In genomic region chr3:148020880-148021279, GRCh38 we compare ENCODE assay signal across 23 cellular contexts.
A peak's percentile ranks its signal among the peaks of the same experiment; 100 is the strongest.
DNase-seq lines count a peak whose midpoint lies in the region; ATAC-seq, FAIRE-seq and TF ChIP-seq lines count a peak whose summit lies in the region.
"Had no signal": no experiment of that assay in that cellular context is flagged by ENCODE, and none has a peak within 500 bp of the region (broad histone marks: within the 10 kb centered on the region; RNA-seq: fewer than 3 reads in every experiment).

No MANE protein-coding gene starts in this region.

- TF ChIP-seq CTCF in HepG2 (CRISPR knock-in tag; IDR thresholded peaks at IDR 0.05): no peak
- TF ChIP-seq CTCF in right lobe of liver (IDR thresholded peaks at IDR 0.05): no peak
- no peak for TF ChIP-seq CTCF in hepatocyte (IDR thresholded peaks at IDR 0.05; ENCODE audit: poor library complexity)

- H3K9ac ChIP-seq in HepG2 (ENCODE audit: insufficient read depth, low read depth, low read length): no peak overlapping the region
- H3K9ac ChIP-seq: BLaER1 treated with 17β-estradiol and CSF1 and Interleukin-3, amounts not matched to agents 10 nM and 100 nM had no signal

- DNase-seq in HepG2 (ENCODE audit: low spot score) (no peak), right lobe of liver (no peak), amniotic epithelial cell (ENCODE audit: low read depth) (peak; percentile 11), hepatocyte (ENCODE audit: low spot score) (peak; percentile 43)
- DNase-seq: AML-193; BE2C; CD4-positive, alpha-beta T cell; CD8-positive, alpha-beta memory T cell; DMS 273 treated with DMSO at 0.1 percent for 48 hours; DMS79; H9; HFFc6 had no signal

- CTCF ChIA-PET in HepG2 (lab: Yijun Ruan, JAX; ENCODE audit: low intra/inter-chr PET ratio, low total read pairs): no interaction called here

- no peak overlapping the region for H3K4me2 ChIP-seq in HepG2 (ENCODE audit: low read depth, low read length)
- H3K4me2 ChIP-seq in hepatocyte: no peak overlapping the region
- H3K4me2 ChIP-seq: BLaER1 treated with 17β-estradiol and CSF1 and Interleukin-3, amounts not matched to agents 10 nM and 100 nM; GM23338 had no signal

- H2AFZ ChIP-seq in HepG2 (ENCODE audit: low read length): no peak overlapping the region
- no peak overlapping the region for H2AFZ ChIP-seq in hepatocyte
- H2AFZ ChIP-seq: GM23338 had no signal

- no peaks in the 10 kb centered on the region for H3K79me2 ChIP-seq in HepG2 (ENCODE audit: insufficient read depth, low read length)
- H3K79me2 ChIP-seq in hepatocyte: no peaks in the 10 kb centered on the region

- 0% methylated on average over 1 of the region's 1 CpG for WGBS in HepG2 (ENCODE audit: low lambda C conversion rate)
- WGBS in right lobe of liver (ENCODE audit: insufficient coverage, low coverage, low lambda C conversion rate, missing lambda C conversion rate): 20% methylated on average over 1 of the region's 1 CpG
- 38% methylated on average over 1 of the region's 1 CpG for WGBS in hepatocyte (ENCODE audit: low lambda C conversion rate, missing lambda C conversion rate)

- ATAC-seq in HepG2 (no peak), right lobe of liver (no peak), esophagus mucosa (no peak), GM21825 (IDR thresholded peaks at IDR 0.05; ENCODE audit: unreplicated experiment) (no peak)
- ATAC-seq: GM23338, HCT116 had no signal

- no peak overlapping the region for H3K4me3 ChIP-seq in HepG2 (replicated peaks in 1 of 3; ENCODE audit: insufficient read depth in 1 of 3, low read depth in 2 of 3, low read length in 3 of 3)
- no peak overlapping the region for H3K4me3 ChIP-seq in right lobe of liver
- no peak overlapping the region for H3K4me3 ChIP-seq in hepatocyte
- H3K4me3 ChIP-seq: BLaER1 treated with 17β-estradiol and CSF1 and Interleukin-3, amounts not matched to agents 10 nM and 100 nM; GM23338 had no signal

- H4K20me1 ChIP-seq in HepG2 (ENCODE audit: insufficient read depth, low read length) (no peaks in the 10 kb centered on the region), hepatocyte (ENCODE audit: insufficient read depth, poor library complexity, severe bottlenecking) (no peaks in the 10 kb centered on the region)
- H4K20me1 ChIP-seq: BLaER1 treated with 17β-estradiol and CSF1 and Interleukin-3, amounts not matched to agents 10 nM and 100 nM had no signal

- H3K27ac ChIP-seq in HepG2 (ENCODE audit: extremely low read length, insufficient read depth, low read length) (no peak overlapping the region), right lobe of liver (no peak overlapping the region), hepatocyte (no peak overlapping the region)
- H3K27ac ChIP-seq: 22Rv1; BLaER1 treated with 17β-estradiol and CSF1 and Interleukin-3, amounts not matched to agents 10 nM and 100 nM had no signal

- FAIRE-seq in HepG2 (lab: Jason Lieb, UNC): no peak
- FAIRE-seq: A204.1, D721Med, G401.6, GM12892, GM19239 had no signal

- in situ Hi-C loops in HepG2 (cut with HindIII; ENCODE audit: extremely low pct_ligation_motif_present, low pct_unique_long_range_greater_than_20kb): no loop called here

- no peak for TF ChIP-seq POLR2A in HepG2 (IDR thresholded peaks at IDR 0.05; ENCODE audit: insufficient read depth in 1 of 2, low read depth in 2 of 2, low read length in 2 of 2)
- TF ChIP-seq POLR2A in right lobe of liver (IDR thresholded peaks at IDR 0.05): no peak

- no peaks in the 10 kb centered on the region for H3K36me3 ChIP-seq in HepG2 (replicated peaks in 1 of 2; ENCODE audit: control insufficient read depth in 1 of 2, insufficient read depth in 2 of 2, low read length in 2 of 2)
- no peaks in the 10 kb centered on the region for H3K36me3 ChIP-seq in right lobe of liver
- no peaks in the 10 kb centered on the region for H3K36me3 ChIP-seq in hepatocyte (replicated peaks; ENCODE audit: insufficient read depth, low read depth)
- H3K36me3 ChIP-seq: BE2C; BLaER1 treated with 17β-estradiol and CSF1 and Interleukin-3, amounts not matched to agents 10 nM and 100 nM had no signal

- TF ChIP-seq EP300 in HepG2 (IDR thresholded peaks at IDR 0.05; ENCODE audit: low read depth in 2 of 2, low read length in 2 of 2) (no peak), HepG2 (CRISPR knock-in tag; IDR thresholded peaks at IDR 0.05; ENCODE audit: borderline replicate concordance) (no peak)

- H3K9me2 ChIP-seq in hepatocyte (replicated peaks; ENCODE audit: insufficient read depth): no peaks in the 10 kb centered on the region

- no TSS peak for BruUV-seq in HepG2 (replicated peaks; lab: Mats Ljungman, UMichigan)

- TF ChIP-seq RAD21 in HepG2 (CRISPR knock-in tag; IDR thresholded peaks at IDR 0.05): no peak

- POLR2A ChIA-PET in HepG2 (lab: Yijun Ruan, JAX): no interaction called here

- H3K4me1 ChIP-seq in HepG2 (ENCODE audit: insufficient read depth, low read length) (no peaks in the 10 kb centered on the region), right lobe of liver (no peaks in the 10 kb centered on the region), hepatocyte (ENCODE audit: insufficient read depth) (no peaks in the 10 kb centered on the region)
- H3K4me1 ChIP-seq: BE2C had no signal

- intact Hi-C loops in HepG2 (cut with micrococcal nuclease; ENCODE audit: unreplicated experiment) (no loop called here), right lobe of liver (cut with DNase I) (no loop called here)

- H3K9me3 ChIP-seq in HepG2 (ENCODE audit: low read length) (peaks cover 12% of the 10 kb centered on the region; the same call in 1 of the 2 replicates), right lobe of liver (no peaks in the 10 kb centered on the region), hepatocyte (ENCODE audit: low read depth) (no peaks in the 10 kb centered on the region)
- H3K9me3 ChIP-seq: BE2C had no signal

- no peaks in the 10 kb centered on the region for H3K27me3 ChIP-seq in HepG2 (ENCODE audit: control insufficient read depth in 1 of 2, insufficient read depth in 2 of 2, low read length in 2 of 2)
- H3K27me3 ChIP-seq in right lobe of liver: no peaks in the 10 kb centered on the region
- H3K27me3 ChIP-seq in hepatocyte: no peaks in the 10 kb centered on the region
- H3K27me3 ChIP-seq: BE2C; BLaER1 treated with 17β-estradiol and CSF1 and Interleukin-3, amounts not matched to agents 10 nM and 100 nM had no signal

TF ChIP-seq in HepG2, 621 proteins besides CTCF, POLR2A, EP300 and RAD21:
- TF ChIP-seq ZSCAN9 (CRISPR knock-in tag; IDR thresholded peaks at IDR 0.05; ENCODE audit: borderline replicate concordance) (no peak), MXI1 (IDR thresholded peaks at IDR 0.05; ENCODE audit: borderline replicate concordance, low read depth, low read length) (no peak), FIP1L1 (IDR thresholded peaks at IDR 0.05; ENCODE audit: borderline replicate concordance, insufficient read depth, low read depth, low read length) (no peak), KDM6A (CRISPR knock-in tag; IDR thresholded peaks at IDR 0.05; ENCODE audit: low read depth) (no peak), MYC (CRISPR knock-in tag; IDR thresholded peaks at IDR 0.05; ENCODE audit: borderline replicate concordance) (no peak), CEBPG (CRISPR knock-in tag; IDR thresholded peaks at IDR 0.05) (no peak), ATF7 (IDR thresholded peaks at IDR 0.05) (peak; percentile 88), ATF7 (CRISPR knock-in tag; IDR thresholded peaks at IDR 0.05) (no peak)

Comparison
In these comparisons a context has a peak if more than half of its experiments do, and no peak if none do; other contexts are left out.
1. DNase-seq: peak in amniotic epithelial cell (single experiment) and hepatocyte (single experiment); none in HepG2 (single experiment) and right lobe of liver (0 of 3).